20 cellular contexts compared by ENCODE assay signal in genomic region chr21:34774750-34775149, GRCh38.
"Had no signal": no experiment of that assay in that cellular context is flagged by ENCODE, and none has a peak within 500 bp of the region (broad histone marks: within the 10 kb centered on the region; RNA-seq: fewer than 3 reads in every experiment).

No MANE protein-coding gene starts in this region.

- ATAC-seq: heart left ventricle; pancreas; right cardiac atrium; stimulated activated effector memory CD8-positive, alpha-beta T cell treated with anti-CD3 and anti-CD28 coated beads, Interleukin-12 subunit alpha, Interleukin-12 subunit beta, amount 100 ng/mL, for 72 hours; stimulated activated naive CD8-positive, alpha-beta T cell treated with anti-CD3 and anti-CD28 coated beads, Interleukin-15, Interleukin-2, amounts not matched to agents 100 U/mL and 50 U/mL, for 24 hours; upper lobe of right lung had no signal

- H3K4me1 ChIP-seq: heart left ventricle, pancreas, suprapubic skin, thyroid gland, upper lobe of right lung, vagina had no signal

- H3K27ac ChIP-seq: heart left ventricle, pancreas, suprapubic skin, thyroid gland, upper lobe of right lung, vagina had no signal

- H3K4me3 ChIP-seq: heart left ventricle, pancreas, suprapubic skin, thyroid gland, upper lobe of right lung, vagina had no signal

- H3K9me3 ChIP-seq: pancreas, suprapubic skin, thyroid gland, upper lobe of right lung, vagina had no signal

- H3K36me3 ChIP-seq: heart left ventricle, pancreas, suprapubic skin, thyroid gland, upper lobe of right lung, vagina had no signal

- FAIRE-seq: endothelial cell of umbilical vein, frontal cortex, pancreas had no signal

- H3K27me3 ChIP-seq: heart left ventricle, pancreas, suprapubic skin, thyroid gland, upper lobe of right lung, vagina had no signal

- DNase-seq: effector CD4-positive, alpha-beta T cell; endodermal cell; erythroblast; heart left ventricle; hippocampal formation; mesendoderm; naive B cell; occipital lobe; pancreas; right cardiac atrium; stimulated activated CD4-positive, alpha-beta T cell treated with anti-CD3 and anti-CD28 coated beads, Interleukin-4, amount 100 ng/mL, for 1 hour; stimulated activated CD8-positive, alpha-beta memory T cell treated with anti-CD3 and anti-CD28 coated beads, Interleukin-4, amount 100 ng/mL, for 48 hours; stimulated activated naive CD8-positive, alpha-beta T cell treated with anti-CD3 and anti-CD28 coated beads, Interleukin-15, Interleukin-2, amounts not matched to agents 100 U/mL and 50 U/mL, for 24 hours; thyroid gland; upper lobe of right lung had no signal
